15 cellular contexts compared by ENCODE assay signal in the genomic region with DNA sequence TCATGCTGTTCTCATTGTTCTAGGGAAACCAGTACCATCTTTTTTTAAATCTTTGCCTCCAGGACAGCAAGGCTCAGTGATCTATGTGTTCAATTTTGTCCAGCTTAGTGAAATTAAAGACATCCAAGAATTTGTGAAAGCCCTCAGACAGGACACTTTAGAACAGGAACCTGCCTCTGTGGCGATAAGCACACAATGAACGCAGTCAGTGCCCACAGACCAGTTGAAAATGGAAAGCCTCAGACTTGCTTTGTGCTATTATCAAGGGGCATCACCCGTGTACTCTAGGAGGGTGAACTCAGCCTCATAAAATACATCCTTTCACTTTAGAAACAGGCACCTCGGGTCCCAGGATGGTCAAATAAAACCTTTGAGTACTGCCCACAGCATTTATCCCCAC. TPM values are rescaled to one million over a fixed set of nuclear protein-coding genes. Genes with fewer than 3 reads are reported as not detected.
DNase-seq lines count a peak whose midpoint lies in the region; ATAC-seq and TF ChIP-seq lines count a peak whose summit lies in the region.
"Had no signal": no experiment of that assay in that cellular context is flagged by ENCODE, and none has a peak within 500 bp of the region (broad histone marks: within the 10 kb centered on the region; RNA-seq: fewer than 3 reads in every experiment).

No MANE protein-coding gene starts in this region.

- H3K9me3 ChIP-seq in OCI-LY7 (ENCODE audit: low read length) = no peaks in the 10 kb centered on the region
- H3K9me3 ChIP-seq in osteoblast (ENCODE audit: low read depth, low read length) = no peaks in the 10 kb centered on the region
- no peaks in the 10 kb centered on the region for H3K9me3 ChIP-seq in MM.1S (replicated peaks; ENCODE audit: insufficient read depth, low read length)

- H3K4me1 ChIP-seq in OCI-LY7 (ENCODE audit: insufficient read depth, low read length, poor library complexity, severe bottlenecking) = no peaks in the 10 kb centered on the region
- peaks cover 6% of the 10 kb centered on the region for H3K4me1 ChIP-seq in osteoblast (ENCODE audit: insufficient read depth, low read length)
- no peaks in the 10 kb centered on the region for H3K4me1 ChIP-seq in MM.1S (ENCODE audit: low read length)

- H3K27ac ChIP-seq in OCI-LY7 (ENCODE audit: low read depth, low read length, poor library complexity, severe bottlenecking) (no peak overlapping the region), dorsolateral prefrontal cortex (peak overlapping the region in 17 of 59 donors; percentile 8 to 95 (median 90)), osteoblast (ENCODE audit: low read depth, low read length) (no peak overlapping the region), MM.1S (ENCODE audit: low read length) (no peak overlapping the region)
- H3K27ac ChIP-seq: brain microvascular endothelial cell had no signal

- no peaks in the 10 kb centered on the region for H4K20me1 ChIP-seq in OCI-LY7 (ENCODE audit: insufficient read depth, low read length)
- no peaks in the 10 kb centered on the region for H4K20me1 ChIP-seq in osteoblast (ENCODE audit: insufficient read depth, low read length)
- H4K20me1 ChIP-seq in MM.1S (ENCODE audit: insufficient read depth, low read length) = no peaks in the 10 kb centered on the region

- 0 out of 2 replicates have a peak overlapping the region, but pooled peaks have one; percentile 22 for H2AFZ ChIP-seq in OCI-LY7 (ENCODE audit: low read length)
- peak overlapping the region; percentile 97 for H2AFZ ChIP-seq in osteoblast (ENCODE audit: low read length)
- no peak overlapping the region for H2AFZ ChIP-seq in MM.1S (ENCODE audit: low read length)

- H3F3A ChIP-seq in MM.1S (ENCODE audit: insufficient read depth, low read length) = no peaks in the 10 kb centered on the region

- CTCF ChIA-PET in OCI-LY7 (lab: Charles Lee; ENCODE audit: unreplicated experiment) = no interaction called here

- TF ChIP-seq POLR2A in erythroblast (IDR thresholded peaks at IDR 0.05; ENCODE audit: low read length) = no peak

- no peaks in the 10 kb centered on the region for H3K9me2 ChIP-seq in OCI-LY7 (ENCODE audit: insufficient read depth, low read length)
- no peaks in the 10 kb centered on the region for H3K9me2 ChIP-seq in MM.1S (replicated peaks; ENCODE audit: insufficient read depth, low read length)

- H3K9ac ChIP-seq in MM.1S (ENCODE audit: low read length) = no peak overlapping the region

- no peak overlapping the region for H3K4me3 ChIP-seq in OCI-LY7 (ENCODE audit: low read depth, low read length, poor library complexity, severe bottlenecking)
- H3K4me3 ChIP-seq in dorsolateral prefrontal cortex = peak overlapping the region in 48 of 59 donors; percentile 13 to 70 (median 50)
- H3K4me3 ChIP-seq in osteoblast (ENCODE audit: insufficient read depth, low read length) = no peak overlapping the region
- no peak overlapping the region for H3K4me3 ChIP-seq in MM.1S (ENCODE audit: low read length)

- H3K27me3 ChIP-seq in dorsolateral prefrontal cortex (no peaks in the 10 kb centered on the region), osteoblast (ENCODE audit: insufficient read depth, low read length) (no peaks in the 10 kb centered on the region), MM.1S (replicated peaks; ENCODE audit: insufficient read depth, low read length) (no peaks in the 10 kb centered on the region)
- H3K27me3 ChIP-seq: brain microvascular endothelial cell had no signal

- no peak overlapping the region for H3K4me2 ChIP-seq in OCI-LY7 (ENCODE audit: low read length)
- peak overlapping the region; percentile 88 for H3K4me2 ChIP-seq in osteoblast (ENCODE audit: insufficient read depth, low read length)
- H3K4me2 ChIP-seq in MM.1S (ENCODE audit: low read depth, low read length) = no peak overlapping the region

- DNase-seq in GDM1 (lab: John Stamatoyannopoulos, UW) = peak; percentile 4
- DNase-seq in OCI-LY7 (ENCODE audit: low spot score) = no peak
- no peak for DNase-seq in dorsolateral prefrontal cortex
- DNase-seq in osteoblast (ENCODE audit: insufficient read length, low spot score, missing footprints) = no peak
- DNase-seq in erythroblast (lab: John Stamatoyannopoulos, UW) = no peak
- no peak for DNase-seq in MM.1S
- DNase-seq in activated naive CD4-positive, alpha-beta T cell (lab: John Stamatoyannopoulos, UW) = no peak
- DNase-seq: activated CD4-positive, alpha-beta memory T cell treated with anti-CD3 and anti-CD28 coated beads, Interleukin-2, amount 10 ng/mL, durations not matched to agents 7 days and 5 days; activated gamma-delta T cell treated with Interleukin-2 at 50 U/mL for 16 hours; brain microvascular endothelial cell; H7; naive thymus-derived CD4-positive, alpha-beta T cell; RPMI8226; T-helper 17 cell had no signal

- no peaks in the 10 kb centered on the region for H3K79me2 ChIP-seq in OCI-LY7 (ENCODE audit: insufficient read depth, low read depth, low read length)
- no peaks in the 10 kb centered on the region for H3K79me2 ChIP-seq in osteoblast (ENCODE audit: insufficient read depth, low read length)
- no peaks in the 10 kb centered on the region for H3K79me2 ChIP-seq in MM.1S (ENCODE audit: low read length)

- no TSS peak for BruUV-seq in OCI-LY7 (replicated peaks; lab: Mats Ljungman, UMichigan)

- H3K36me3 ChIP-seq in OCI-LY7 (ENCODE audit: insufficient read depth, low read length) (no peaks in the 10 kb centered on the region), osteoblast (ENCODE audit: insufficient read depth, low read length) (no peaks in the 10 kb centered on the region), MM.1S (replicated peaks; ENCODE audit: insufficient read depth, low read length) (no peaks in the 10 kb centered on the region)
- H3K36me3 ChIP-seq: brain microvascular endothelial cell had no signal

- intact Hi-C loops in OCI-LY7 (cut with micrococcal nuclease; ENCODE audit: unreplicated experiment) (no loop called here), dorsolateral prefrontal cortex (cut with DNase I) (loop anchor here in 1 of 2 donors (5.0 kb wide), 1 partner anchor 64 kb away; the partner anchor contains the start of gene SHC4)

- no peak for ATAC-seq in GM21786 (IDR thresholded peaks at IDR 0.05; ENCODE audit: unreplicated experiment)
- ATAC-seq: naive thymus-derived CD4-positive, alpha-beta T cell; T-helper 17 cell had no signal

- TF ChIP-seq CTCF in OCI-LY7 (conservative IDR thresholded peaks at IDR 0.05; ENCODE audit: low read length) (no peak), dorsolateral prefrontal cortex (IDR thresholded peaks at IDR 0.05 in 54 of 56, conservative IDR thresholded peaks at IDR 0.05 in 2 of 56; ENCODE audit: low read depth in 1 of 56, partially characterized antibody in 56 of 56) (no peak), osteoblast (IDR thresholded peaks at IDR 0.05; ENCODE audit: extremely low read depth, low read depth, low read length) (no peak), MM.1S (IDR thresholded peaks at IDR 0.05; ENCODE audit: low read length) (no peak)

- POLR2A ChIA-PET in OCI-LY7 (lab: Charles Lee) = interaction anchor here (0.6 kb wide), 2 partner anchors 73 to 186 kb away, joined by 3 read pairs; no protein-coding TSS in a partner anchor

RNA-seq across cellular contexts. Expression of gene EID1, which starts 20.1 kb away (rescaled TPM):
- total RNA-seq in OCI-LY7 (2014; rRNA removed; shearing (Covaris generic)) = 104 and 106 TPM in 2 replicates
- 93.7 and 111 TPM in 2 replicates for total RNA-seq in OCI-LY7 (2022)
- 100 to 1,000 TPM; 107 to 240 (median 184) TPM for total RNA-seq in dorsolateral prefrontal cortex
- total RNA-seq in osteoblast = 193 and 206 TPM in 2 replicates

Comparison
In these comparisons a context has a peak if more than half of its experiments do, and no peak if none do; other contexts are left out.
1. H3K4me3 ChIP-seq: peak in dorsolateral prefrontal cortex (48 of 59); none in OCI-LY7 (single experiment), osteoblast (single experiment) and MM.1S (single experiment).